ENCODE assay signal across 8 cellular contexts in genomic region chr1:23530750-23531651, GRCh38.
DNase-seq lines count a peak whose midpoint lies in the region; ATAC-seq and TF ChIP-seq lines count a peak whose summit lies in the region.

TSS of gene E2F2 (minus strand) at chr1:23531233. CDS start at chr1:23530793, 440 bp downstream.

- TF ChIP-seq CTCF in GM10266 (IDR thresholded peaks at IDR 0.05; ENCODE audit: control insufficient read depth, insufficient read depth, low read depth, missing control alignments) = peak; percentile 34
- peak; percentile 9; the same call in 1 of the 2 replicates for TF ChIP-seq CTCF in VCaP (conservative IDR thresholded peaks at IDR 0.05)

- peak within 1 kb of the TSS; percentile 73 for H3K27ac ChIP-seq in VCaP

- peak; percentile 93 for DNase-seq in GM10266 (ENCODE audit: extremely low spot score)
- peak; percentile 91 for DNase-seq in NCI-H2171 treated with DMSO at 0.1 percent for 48 hours (lab: John Stamatoyannopoulos, UW)
- peak; percentile 72 to 90 for DNase-seq in T47D (ENCODE audit: low read depth in 1 of 2, low spot score in 1 of 2)
- DNase-seq in iPS-NIHi7 (ENCODE audit: extremely low spot score) = peak; percentile 95
- peak; percentile 64 for DNase-seq in smooth muscle cell of the brain vasculature (ENCODE audit: low read depth, low spot score)
- no peak for DNase-seq in cerebellar nuclear complex (lab: John Stamatoyannopoulos, UW)

- peak; percentile 39 for ATAC-seq in HG02884 (IDR thresholded peaks at IDR 0.05; ENCODE audit: unreplicated experiment)

- in situ Hi-C loops in T47D (cut with HindIII; ENCODE audit: low pct_unique_long_range_greater_than_20kb, low sequenced_read_pairs) = no loop called here

Comparison
In these comparisons a context has a peak if more than half of its experiments do, and no peak if none do; other contexts are left out.
1. DNase-seq: peak in GM10266 (single experiment), NCI-H2171 treated with DMSO at 0.1 percent for 48 hours (single experiment), T47D (2 of 2), iPS-NIHi7 (single experiment) and smooth muscle cell of the brain vasculature (single experiment); none in cerebellar nuclear complex (0 of 2).